Comparison of ENCODE assay signal across 1 cellular context in the genomic region with DNA sequence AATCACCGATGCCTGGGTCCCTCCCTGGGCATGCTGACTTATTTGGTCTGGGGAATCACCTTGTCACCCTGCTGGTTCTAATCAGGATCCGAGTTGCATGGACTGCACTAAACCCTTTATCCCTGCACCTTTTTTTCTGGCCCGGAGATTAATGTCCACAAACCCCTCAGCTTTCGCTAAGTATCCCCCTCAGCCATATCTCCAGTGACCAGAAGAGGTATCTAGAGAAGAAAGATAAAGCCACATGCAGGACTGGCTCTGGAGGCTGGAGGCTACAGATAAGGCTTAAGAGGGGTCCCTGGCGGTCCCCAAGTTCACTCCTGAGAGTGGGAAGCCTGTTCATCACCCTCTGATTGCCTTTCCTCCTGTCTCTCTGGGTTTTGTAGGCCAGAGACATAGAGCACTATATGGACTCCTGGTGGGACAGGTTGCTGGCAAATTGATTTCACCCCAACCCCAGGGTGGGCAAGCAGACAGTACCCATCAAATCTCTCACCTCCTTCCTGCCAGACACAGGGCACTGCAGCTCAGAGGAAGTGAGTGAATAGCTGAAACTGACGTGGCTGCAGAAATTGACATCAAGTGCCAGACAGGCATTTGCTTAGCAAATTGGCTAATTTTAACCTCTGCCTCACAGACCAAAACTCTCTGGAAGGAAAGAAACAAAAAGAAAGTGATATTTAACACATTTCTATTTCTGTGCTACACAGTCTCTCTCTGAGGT.
TF ChIP-seq lines count a peak whose summit lies in the region.

No MANE protein-coding gene starts in this region.

TF ChIP-seq in HepG2, 621 proteins besides CTCF, POLR2A, EP300 and RAD21 (continued from another document):
- TF ChIP-seq KDM3A (CRISPR knock-in tag; IDR thresholded peaks at IDR 0.05; ENCODE audit: low read depth) (no peak), ZGPAT (CRISPR knock-in tag; IDR thresholded peaks at IDR 0.05) (no peak), CAMTA2 (CRISPR knock-in tag; IDR thresholded peaks at IDR 0.05; ENCODE audit: borderline replicate concordance) (no peak), ZBTB1 (CRISPR knock-in tag; IDR thresholded peaks at IDR 0.05; ENCODE audit: borderline replicate concordance) (no peak), KLF15 (CRISPR knock-in tag; IDR thresholded peaks at IDR 0.05; ENCODE audit: borderline replicate concordance) (no peak), ZNF678 (CRISPR knock-in tag; IDR thresholded peaks at IDR 0.05) (no peak), ZSCAN25 (CRISPR knock-in tag; IDR thresholded peaks at IDR 0.05) (no peak), TERF1 (CRISPR knock-in tag; IDR thresholded peaks at IDR 0.05) (no peak), RBAK (CRISPR knock-in tag; IDR thresholded peaks at IDR 0.05) (no peak)
TF ChIP-seq in HepG2: peak in this region for 0.
